ENCODE assay signal across 33 cellular contexts in genomic region chr7:110308791-110309190, GRCh38.
"Had no signal": no experiment of that assay in that cellular context is flagged by ENCODE, and none has a peak within 500 bp of the region (broad histone marks: within the 10 kb centered on the region; RNA-seq: fewer than 3 reads in every experiment).

No MANE protein-coding gene starts in this region.

- H3K4me1 Mint-ChIP-seq: activated B cell treated with CpG ODN at 0.5 μM for 24 hours; activated CD8-positive, alpha-beta memory T cell treated with anti-CD3 and anti-CD28 coated beads, Interleukin-2, amount 10 ng/mL, durations not matched to agents 7 days and 5 days; activated naive CD4-positive, alpha-beta T cell treated with anti-CD3 and anti-CD28 coated beads, Interleukin-2, amount 10 ng/mL, durations not matched to agents 7 days and 5 days; activated naive CD8-positive, alpha-beta T cell treated with anti-CD3 and anti-CD28 coated beads, Interleukin-2, amount 10 ng/mL, durations not matched to agents 7 days and 5 days; brain; T-helper 17 cell had no signal

- DNase-seq: activated B cell treated with CpG ODN at 0.5 μM for 24 hours; activated CD4-positive, alpha-beta memory T cell treated with anti-CD3 and anti-CD28 coated beads for 36 hours; activated CD4-positive, alpha-beta T cell treated with anti-CD3 and anti-CD28 coated beads for 48 hours; activated CD8-positive, alpha-beta memory T cell treated with anti-CD3 and anti-CD28 coated beads, Interleukin-2, amount 10 ng/mL, durations not matched to agents 7 days and 5 days; activated CD8-positive, alpha-beta memory T cell treated with anti-CD3 and anti-CD28 coated beads, Interleukin-2, amount 50 U/mL, for 4 hours; activated CD8-positive, alpha-beta T cell treated with anti-CD3 and anti-CD28 coated beads, Interleukin-2, amount 10 ng/mL, durations not matched to agents 7 days and 5 days; activated gamma-delta T cell; activated naive CD4-positive, alpha-beta T cell; activated naive CD4-positive, alpha-beta T cell treated with anti-CD3 and anti-CD28 coated beads, Interleukin-2, amount 10 ng/mL, durations not matched to agents 7 days and 5 days; activated naive CD8-positive, alpha-beta T cell treated with anti-CD3 and anti-CD28 coated beads, Interleukin-2, amount 10 ng/mL, durations not matched to agents 7 days and 5 days; activated T-cell treated with anti-CD3 and anti-CD28 coated beads, Interleukin-2, amount 50 U/mL, for 1 hour; activated T-cell treated with anti-CD3 and anti-CD28 coated beads, Interleukin-2, amount 50 U/mL, for 72 hours; central memory CD4-positive, alpha-beta T cell; cerebellar nuclear complex; colonic mucosa; effector memory CD4-positive, alpha-beta T cell; erythroblast; foreskin keratinocyte; gastrocnemius medialis; glutamatergic neuron; heart left ventricle; T-helper 1 cell; T-helper 17 cell; T1000; WERI-Rb-1 had no signal

- H3K27ac ChIP-seq: ascending aorta, breast epithelium, cardiac muscle cell, colonic mucosa, esophagus muscularis mucosa, foreskin keratinocyte, gastrocnemius medialis, heart left ventricle, WERI-Rb-1 had no signal

- H3K27me3 Mint-ChIP-seq: activated B cell treated with CpG ODN at 0.5 μM for 24 hours; activated CD4-positive, alpha-beta memory T cell treated with anti-CD3 and anti-CD28 coated beads for 36 hours; activated CD8-positive, alpha-beta memory T cell treated with anti-CD3 and anti-CD28 coated beads, Interleukin-2, amount 10 ng/mL, durations not matched to agents 7 days and 5 days; activated naive CD4-positive, alpha-beta T cell treated with anti-CD3 and anti-CD28 coated beads, Interleukin-2, amount 10 ng/mL, durations not matched to agents 7 days and 5 days; activated naive CD8-positive, alpha-beta T cell treated with anti-CD3 and anti-CD28 coated beads, Interleukin-2, amount 10 ng/mL, durations not matched to agents 7 days and 5 days; T-helper 17 cell had no signal

- H3K9me3 ChIP-seq: ascending aorta, breast epithelium, colonic mucosa, esophagus muscularis mucosa, gastrocnemius medialis had no signal

- H3K9me3 Mint-ChIP-seq: activated naive CD4-positive, alpha-beta T cell treated with anti-CD3 and anti-CD28 coated beads, Interleukin-2, amount 10 ng/mL, durations not matched to agents 7 days and 5 days; T-helper 2 cell treated with Interferon-gamma antibody and Interleukin-4, amounts not matched to agents 5 μg/mL and 100 μg/mL, for 36 hours had no signal

- H3K36me3 ChIP-seq: ascending aorta, breast epithelium, cardiac muscle cell, colonic mucosa, esophagus muscularis mucosa, gastrocnemius medialis, heart left ventricle, WERI-Rb-1 had no signal

- H3K4me3 Mint-ChIP-seq: activated B cell treated with CpG ODN at 0.5 μM for 24 hours; activated CD4-positive, alpha-beta memory T cell treated with anti-CD3 and anti-CD28 coated beads for 36 hours; activated CD8-positive, alpha-beta memory T cell treated with anti-CD3 and anti-CD28 coated beads, Interleukin-2, amount 10 ng/mL, durations not matched to agents 7 days and 5 days; activated CD8-positive, alpha-beta T cell treated with anti-CD3 and anti-CD28 coated beads, Interleukin-2, amount 10 ng/mL, durations not matched to agents 7 days and 5 days; activated naive CD4-positive, alpha-beta T cell treated with anti-CD3 and anti-CD28 coated beads, Interleukin-2, amount 10 ng/mL, durations not matched to agents 7 days and 5 days; activated naive CD8-positive, alpha-beta T cell treated with anti-CD3 and anti-CD28 coated beads, Interleukin-2, amount 10 ng/mL, durations not matched to agents 7 days and 5 days; activated T-cell treated with anti-CD3 and anti-CD28 coated beads, Interleukin-2, amount 50 U/mL, for 72 hours; brain; T-helper 17 cell; T-helper 2 cell treated with Interferon-gamma antibody and Interleukin-4, amounts not matched to agents 5 μg/mL and 100 μg/mL, for 36 hours had no signal

- ATAC-seq: activated CD4-positive, CD25-positive, alpha-beta regulatory T cell treated with anti-CD3 and anti-CD28 coated beads, Interleukin-2, amount 50 U/mL, for 24 hours; activated CD8-positive, alpha-beta memory T cell treated with anti-CD3 and anti-CD28 coated beads, Interleukin-2, amount 10 ng/mL, durations not matched to agents 7 days and 5 days; activated CD8-positive, alpha-beta T cell treated with anti-CD3 and anti-CD28 coated beads, Interleukin-2, amount 10 ng/mL, durations not matched to agents 7 days and 5 days; activated naive CD4-positive, alpha-beta T cell treated with anti-CD3 and anti-CD28 coated beads, Interleukin-2, amount 50 U/mL, for 72 hours; activated T-cell treated with anti-CD3 and anti-CD28 coated beads, Interleukin-2, amount 50 U/mL, for 72 hours; foreskin keratinocyte; gastrocnemius medialis; heart left ventricle; T-helper 17 cell had no signal

- H3K27ac Mint-ChIP-seq: activated B cell treated with CpG ODN at 0.5 μM for 24 hours; activated CD4-positive, alpha-beta memory T cell treated with anti-CD3 and anti-CD28 coated beads for 36 hours; activated CD8-positive, alpha-beta memory T cell treated with anti-CD3 and anti-CD28 coated beads, Interleukin-2, amount 10 ng/mL, durations not matched to agents 7 days and 5 days; activated CD8-positive, alpha-beta T cell treated with anti-CD3 and anti-CD28 coated beads, Interleukin-2, amount 10 ng/mL, durations not matched to agents 7 days and 5 days; activated naive CD4-positive, alpha-beta T cell treated with anti-CD3 and anti-CD28 coated beads, Interleukin-2, amount 10 ng/mL, durations not matched to agents 7 days and 5 days; activated naive CD4-positive, alpha-beta T cell treated with anti-CD3 and anti-CD28 coated beads, Interleukin-2, amount 50 U/mL, for 72 hours; activated naive CD8-positive, alpha-beta T cell treated with anti-CD3 and anti-CD28 coated beads, Interleukin-2, amount 10 ng/mL, durations not matched to agents 7 days and 5 days; activated T-cell treated with anti-CD3 and anti-CD28 coated beads, Interleukin-2, amount 50 U/mL, for 72 hours; brain; T-helper 17 cell; T-helper 2 cell treated with Interferon-gamma antibody and Interleukin-4, amounts not matched to agents 5 μg/mL and 100 μg/mL, for 36 hours had no signal

- H3K4me1 ChIP-seq: ascending aorta, breast epithelium, colonic mucosa, esophagus muscularis mucosa, foreskin keratinocyte, gastrocnemius medialis, heart left ventricle had no signal

- H3K4me3 ChIP-seq: ascending aorta, breast epithelium, cardiac muscle cell, colonic mucosa, esophagus muscularis mucosa, gastrocnemius medialis, heart left ventricle had no signal

- H3K27me3 ChIP-seq: ascending aorta, breast epithelium, cardiac muscle cell, colonic mucosa, esophagus muscularis mucosa, foreskin keratinocyte, gastrocnemius medialis, heart left ventricle had no signal

- H3K36me3 Mint-ChIP-seq: activated CD4-positive, alpha-beta memory T cell treated with anti-CD3 and anti-CD28 coated beads for 36 hours; activated CD8-positive, alpha-beta memory T cell treated with anti-CD3 and anti-CD28 coated beads, Interleukin-2, amount 10 ng/mL, durations not matched to agents 7 days and 5 days; activated naive CD4-positive, alpha-beta T cell treated with anti-CD3 and anti-CD28 coated beads, Interleukin-2, amount 10 ng/mL, durations not matched to agents 7 days and 5 days; activated naive CD4-positive, alpha-beta T cell treated with anti-CD3 and anti-CD28 coated beads, Interleukin-2, amount 50 U/mL, for 72 hours; activated naive CD8-positive, alpha-beta T cell treated with anti-CD3 and anti-CD28 coated beads, Interleukin-2, amount 10 ng/mL, durations not matched to agents 7 days and 5 days; brain had no signal
